Comparison of ENCODE assay signal across 12 cellular contexts in genomic region chr7:25025218-25025671, GRCh38. TPM values are rescaled to one million over a fixed set of nuclear protein-coding genes. Genes with fewer than 3 reads are reported as not detected.
A peak's percentile ranks its signal among the peaks of the same experiment; 100 is the strongest.
DNase-seq lines count a peak whose midpoint lies in the region; ATAC-seq, FAIRE-seq and TF ChIP-seq lines count a peak whose summit lies in the region.
"Had no signal": no experiment of that assay in that cellular context is flagged by ENCODE, and none has a peak within 500 bp of the region (broad histone marks: within the 10 kb centered on the region; RNA-seq: fewer than 3 reads in every experiment).

No MANE protein-coding gene starts in this region.

- peak overlapping the region; percentile 63 for H4K5ac ChIP-seq in IMR-90 (ENCODE audit: low read depth, low read length)

- in situ Hi-C loops in IMR-90 (cut with MboI; ENCODE audit: low sequenced_read_pairs), result no loop called here

- dilution Hi-C loops in IMR-90 (cut with HindIII; ENCODE audit: low sequenced_read_pairs, unreplicated experiment), result no loop called here

- H2BK20ac ChIP-seq in IMR-90 (ENCODE audit: low read depth, low read length), result peak overlapping the region; percentile 99

- H3K36me3 ChIP-seq in IMR-90 (ENCODE audit: control insufficient read depth, insufficient read depth, low read length) (no peaks in the 10 kb centered on the region), liver (ENCODE audit: control insufficient read depth in 4 of 4, insufficient read depth in 3 of 4, low read depth in 1 of 4, low read length in 3 of 4) (no peaks in the 10 kb centered on the region), kidney (ENCODE audit: control insufficient read depth in 1 of 2, insufficient read depth in 2 of 2, low read length in 2 of 2) (no peaks in the 10 kb centered on the region), esophagus muscularis mucosa (no peaks in the 10 kb centered on the region)

- CTCF ChIA-PET in IMR-90 (lab: Yijun Ruan, JAX), result interaction anchor here (1.5 kb wide), 1 partner anchor 46 kb away, joined by 4 read pairs; no protein-coding TSS in a partner anchor

- H3K14ac ChIP-seq in IMR-90 (replicated peaks; ENCODE audit: low read depth, low read length), result peak overlapping the region; percentile 92

- peak overlapping the region; percentile 92 for H2AK9ac ChIP-seq in IMR-90 (replicated peaks; ENCODE audit: low read depth, low read length, poor library complexity)

- H3K79me1 ChIP-seq in IMR-90 (ENCODE audit: low read depth in 1 of 2, low read length in 2 of 2), result peaks cover 6 to 18% of the 10 kb centered on the region in 2 experiments; a peak in 3 of 4 replicates

- peak overlapping the region; percentile 96 for H3K4ac ChIP-seq in IMR-90 (ENCODE audit: low read depth, low read length)

- H3K27ac ChIP-seq in IMR-90 (ENCODE audit: insufficient read depth, low read length) (peak overlapping the region; percentile 95), liver (ENCODE audit: low read depth in 1 of 2, low read length in 2 of 2) (no peak overlapping the region), kidney (ENCODE audit: low read depth in 2 of 2, low read length in 2 of 2) (no peak overlapping the region), esophagus muscularis mucosa (replicated peaks in 1 of 4) (no peak overlapping the region)
- H3K27ac ChIP-seq: HL-60 had no signal

- H4K91ac ChIP-seq in IMR-90 (ENCODE audit: insufficient read depth, low read depth, low read length), result peak overlapping the region; percentile 97

- peak overlapping the region; percentile 68 for H3K56ac ChIP-seq in IMR-90 (ENCODE audit: extremely low read depth, insufficient read depth, low read length)

- ATAC-seq in IMR-90 (ENCODE audit: low read depth) (peak; percentile 94), GM21737 (IDR thresholded peaks at IDR 0.05; ENCODE audit: unreplicated experiment) (no peak), HG03442 (IDR thresholded peaks at IDR 0.05; ENCODE audit: unreplicated experiment) (no peak)

- no peak for TF ChIP-seq EP300 in esophagus muscularis mucosa (IDR thresholded peaks at IDR 0.05)

- H3K23ac ChIP-seq in IMR-90 (ENCODE audit: low read depth, low read length), result peak overlapping the region; percentile 97

- H3K9me3 ChIP-seq in IMR-90 (ENCODE audit: control insufficient read depth, insufficient read depth, low read length) (no peaks in the 10 kb centered on the region), liver (ENCODE audit: control insufficient read depth in 4 of 4, low read length in 3 of 4) (no peaks in the 10 kb centered on the region), kidney (ENCODE audit: control insufficient read depth in 1 of 2, low read length in 2 of 2) (no peaks in the 10 kb centered on the region), esophagus muscularis mucosa (no peaks in the 10 kb centered on the region)

- H3K27me3 ChIP-seq in IMR-90 (ENCODE audit: control insufficient read depth, insufficient read depth, low read length) (no peaks in the 10 kb centered on the region), liver (ENCODE audit: control insufficient read depth in 4 of 4, insufficient read depth in 4 of 4, low read length in 3 of 4) (no peaks in the 10 kb centered on the region), esophagus muscularis mucosa (no peaks in the 10 kb centered on the region)

- peak overlapping the region; percentile 49 for H3K9ac ChIP-seq in IMR-90 (ENCODE audit: low read depth, low read length)
- H3K9ac ChIP-seq in liver (ENCODE audit: low read depth in 1 of 2, low read length in 2 of 2), result no peak overlapping the region
- no peak overlapping the region for H3K9ac ChIP-seq in kidney (ENCODE audit: low read length in 2 of 2)

- peak overlapping the region; percentile 87 for H2AK5ac ChIP-seq in IMR-90 (ENCODE audit: low read depth, low read length)

- peak; percentile 82 for DNase-seq in AG08396 (ENCODE audit: low spot score)
- DNase-seq in IMR-90, result peak; percentile 94
- DNase-seq in choroid plexus epithelial cell (ENCODE audit: low read depth), result peak; percentile 93
- no peak for DNase-seq in kidney
- no peak for DNase-seq in esophagus muscularis mucosa (ENCODE audit: extremely low spot score)
- DNase-seq: activated T-cell treated with anti-CD3 and anti-CD28 coated beads, Interleukin-2, amount 50 U/mL, for 24 hours; CD4-positive, alpha-beta T cell; H9 had no signal

- peak overlapping the region; percentile 87 for H3K18ac ChIP-seq in IMR-90 (ENCODE audit: low read depth, low read length)

- no TSS peak for BruUV-seq in IMR-90 (replicated peaks; lab: Mats Ljungman, UMichigan)

- TF ChIP-seq RAD21 in IMR-90 (IDR thresholded peaks at IDR 0.05; ENCODE audit: low read length) (no peak), liver (IDR thresholded peaks at IDR 0.05) (no peak)

- H3K4me2 ChIP-seq in IMR-90 (ENCODE audit: low read depth, low read length), result peak overlapping the region; percentile 21

- peak overlapping the region; percentile 72 for H2AFZ ChIP-seq in IMR-90 (replicated peaks; ENCODE audit: low read length, poor library complexity)

- intact Hi-C loops in IMR-90 (cut with micrococcal nuclease) (loop anchor here (2.0 kb wide), 2 partner anchors 44 to 46 kb away; partner anchors contain the start of gene OSBPL3), kidney (cut with DNase I) (no loop called here), esophagus muscularis mucosa (cut with DNase I) (no loop called here)

- no peak for FAIRE-seq in kidney (lab: Jason Lieb, UNC)

- H4K8ac ChIP-seq in IMR-90 (ENCODE audit: low read depth in 2 of 2, low read length in 2 of 2), result peak overlapping the region; percentile 51 to 90

- no peaks in the 10 kb centered on the region for H4K20me1 ChIP-seq in IMR-90 (ENCODE audit: insufficient read depth, low read length)

- peaks cover 14% of the 10 kb centered on the region for H3K9me1 ChIP-seq in IMR-90 (ENCODE audit: insufficient read depth, low read length)

- peak overlapping the region; percentile 86; the same call in 2 of the 3 replicates for H2BK15ac ChIP-seq in IMR-90 (ENCODE audit: low read depth, low read length)

- H3K4me3 ChIP-seq in IMR-90 (ENCODE audit: insufficient read depth, low read depth, low read length) (no peak overlapping the region), choroid plexus epithelial cell (ENCODE audit: low read depth, low read length) (no peak overlapping the region), liver (ENCODE audit: low read depth in 1 of 3, low read length in 3 of 3) (no peak overlapping the region), kidney (ENCODE audit: low read length in 2 of 2) (no peak overlapping the region), esophagus muscularis mucosa (no peak overlapping the region)

- TF ChIP-seq POLR2A in IMR-90 (IDR thresholded peaks at IDR 0.05; ENCODE audit: low read depth, low read length) (no peak), esophagus muscularis mucosa (IDR thresholded peaks at IDR 0.05; ENCODE audit: low read depth) (no peak)

- POLR2A ChIA-PET in IMR-90 (lab: Charles Lee; ENCODE audit: unreplicated experiment), result no interaction called here

- TF ChIP-seq CTCF in IMR-90 (conservative IDR thresholded peaks at IDR 0.05; ENCODE audit: low read depth, low read length) (0 out of 2 replicates have a peak, but pooled peaks have one; percentile 8), choroid plexus epithelial cell (conservative IDR thresholded peaks at IDR 0.05; ENCODE audit: low read depth, low read length) (no peak), liver (IDR thresholded peaks at IDR 0.05; ENCODE audit: low read depth, low read length, missing input control) (no peak), kidney (IDR thresholded peaks at IDR 0.05; ENCODE audit: borderline replicate concordance, extremely low read depth, insufficient read depth) (no peak), esophagus muscularis mucosa (IDR thresholded peaks at IDR 0.05) (no peak)

- peak overlapping the region; percentile 97 for H2BK5ac ChIP-seq in IMR-90 (ENCODE audit: low read depth, low read length, poor library complexity, severe bottlenecking)

- H2BK120ac ChIP-seq in IMR-90 (ENCODE audit: low read depth, low read length), result peak overlapping the region; percentile 98

- H3K4me1 ChIP-seq in IMR-90 (ENCODE audit: control insufficient read depth, insufficient read depth, low read length), result peaks cover 19% of the 10 kb centered on the region
- H3K4me1 ChIP-seq in liver (ENCODE audit: control insufficient read depth in 4 of 4, insufficient read depth in 4 of 4, low read length in 3 of 4), result no peaks in the 10 kb centered on the region
- no peaks in the 10 kb centered on the region for H3K4me1 ChIP-seq in kidney (ENCODE audit: control insufficient read depth in 1 of 2, insufficient read depth in 1 of 2, low read depth in 1 of 2, low read length in 2 of 2)
- H3K4me1 ChIP-seq in esophagus muscularis mucosa, result peaks cover 0 to 11% (median 6%) of the 10 kb centered on the region in 4 donors

TF ChIP-seq in IMR-90, 13 proteins besides CTCF, POLR2A, EP300 and RAD21 (continues in another document):
- TF ChIP-seq FOS (IDR thresholded peaks at IDR 0.05; ENCODE audit: low read depth, low read length) (no peak), USF2 (IDR thresholded peaks at IDR 0.05; ENCODE audit: low read depth, low read length) (no peak; the same call in 1 of the 2 replicates), SMC3 (IDR thresholded peaks at IDR 0.05; ENCODE audit: low read depth, low read length) (no peak)

TF ChIP-seq in liver, 16 proteins besides CTCF, POLR2A, EP300 and RAD21:
- no peak for TF ChIP-seq YY1 (IDR thresholded peaks at IDR 0.05)
- TF ChIP-seq NR2F2 (IDR thresholded peaks at IDR 0.05), result no peak
- peak; percentile 6 to 33 for TF ChIP-seq HNF4A (conservative IDR thresholded peaks at IDR 0.05)
TF ChIP-seq in liver: peak in this region for 1.

RNA-seq across cellular contexts. Expression of gene OSBPL3, which starts 45.3 kb away (rescaled TPM):
- total RNA-seq in IMR-90 (2012; rRNA removed), result 29.9 and 30.0 TPM in 2 replicates
- polyA plus RNA-seq in IMR-90 (2012; rRNA removed), result 15.4 and 18.0 TPM in 2 replicates
- 4.0 and 4.9 TPM in 2 replicates for polyA plus RNA-seq in IMR-90 (2012; cell fraction: cytosol; rRNA removed)
- 14.4 and 46.7 TPM in 2 replicates for polyA plus RNA-seq in IMR-90 (2012; cell fraction: nucleus; rRNA removed; ENCODE audit: low replicate concordance)
- 1 to 10 TPM; 1.1 to 3.0 TPM for total RNA-seq in liver
- polyA plus RNA-seq in liver, result 1 to 10 TPM in 1 of 2 donors, under 1 TPM in 1; 0.28 to 1.2 TPM
- 40.5 TPM for total RNA-seq in kidney
- polyA plus RNA-seq in kidney (ENCODE audit: insufficient read depth, low read depth, low replicate concordance), result 8.6 TPM
- total RNA-seq in esophagus muscularis mucosa, result 1 to 10 TPM; 2.6 to 4.6 (median 3.3) TPM

Comparison
In these comparisons a context has a peak if more than half of its experiments do, and no peak if none do; other contexts are left out.
1. DNase-seq: peak in AG08396 (single experiment), IMR-90 (single experiment) and choroid plexus epithelial cell (single experiment); none in kidney (single experiment) and esophagus muscularis mucosa (single experiment).